Comparison of ENCODE assay signal across 23 cellular contexts in genomic region chr21:39730418-39731107, GRCh38. TPM values are rescaled to one million over a fixed set of nuclear protein-coding genes. Genes with fewer than 3 reads are reported as not detected.
DNase-seq lines count a peak whose midpoint lies in the region; ATAC-seq, FAIRE-seq and TF ChIP-seq lines count a peak whose summit lies in the region.
"Had no signal": no experiment of that assay in that cellular context is flagged by ENCODE, and none has a peak within 500 bp of the region (broad histone marks: within the 10 kb centered on the region; RNA-seq: fewer than 3 reads in every experiment).

No MANE protein-coding gene starts in this region.

- H3K36me3 Mint-ChIP-seq in astrocyte (ENCODE audit: low read depth, unreplicated experiment): no peaks in the 10 kb centered on the region
- H3K36me3 Mint-ChIP-seq in mesothelial cell of epicardium: peaks cover 20% of the 10 kb centered on the region
- no peaks in the 10 kb centered on the region for H3K36me3 Mint-ChIP-seq in stimulated activated effector memory CD8-positive, alpha-beta T cell treated with anti-CD3 and anti-CD28 coated beads, Interleukin-12 subunit alpha, Interleukin-12 subunit beta, amount 100 ng/mL, for 72 hours
- H3K36me3 Mint-ChIP-seq: CD8-positive, alpha-beta T cell had no signal

- no peaks in the 10 kb centered on the region for H3K4me1 Mint-ChIP-seq in astrocyte (ENCODE audit: low read depth, unreplicated experiment)
- peaks cover 16% of the 10 kb centered on the region for H3K4me1 Mint-ChIP-seq in mesothelial cell of epicardium
- H3K4me1 Mint-ChIP-seq in stimulated activated effector memory CD8-positive, alpha-beta T cell treated with anti-CD3 and anti-CD28 coated beads, Interleukin-12 subunit alpha, Interleukin-12 subunit beta, amount 100 ng/mL, for 72 hours: no peaks in the 10 kb centered on the region

- no peak for TF ChIP-seq POLR2A in heart left ventricle (IDR thresholded peaks at IDR 0.05)

- H3K27ac Mint-ChIP-seq in astrocyte (ENCODE audit: unreplicated experiment) (no peak overlapping the region), mesothelial cell of epicardium (peak overlapping the region; percentile 47)
- H3K27ac Mint-ChIP-seq in stimulated activated effector memory CD8-positive, alpha-beta T cell treated with anti-CD3 and anti-CD28 coated beads, Interleukin-12 subunit alpha, Interleukin-12 subunit beta, amount 100 ng/mL, for 72 hours: no peak overlapping the region
- H3K27ac Mint-ChIP-seq: CD8-positive, alpha-beta T cell had no signal

- H3K27me3 Mint-ChIP-seq in astrocyte (ENCODE audit: low read depth, unreplicated experiment) (peaks cover 2% of the 10 kb centered on the region), mesothelial cell of epicardium (ENCODE audit: low read depth) (no peaks in the 10 kb centered on the region)

- H3K27ac ChIP-seq in astrocyte (ENCODE audit: low read depth, low read length) (no peak overlapping the region), heart left ventricle (no peak overlapping the region)
- H3K27ac ChIP-seq: BLaER1 treated with 17β-estradiol and CSF1 and Interleukin-3, amounts not matched to agents 10 nM and 100 nM; KMS-11; SK-N-MC had no signal

- peaks cover 2% of the 10 kb centered on the region for H3K9me3 Mint-ChIP-seq in astrocyte (ENCODE audit: unreplicated experiment)
- H3K9me3 Mint-ChIP-seq in mesothelial cell of epicardium: peaks cover 4% of the 10 kb centered on the region
- no peaks in the 10 kb centered on the region for H3K9me3 Mint-ChIP-seq in stimulated activated effector memory CD8-positive, alpha-beta T cell treated with anti-CD3 and anti-CD28 coated beads, Interleukin-12 subunit alpha, Interleukin-12 subunit beta, amount 100 ng/mL, for 72 hours
- H3K9me3 Mint-ChIP-seq: CD8-positive, alpha-beta T cell had no signal

- H3K27me3 ChIP-seq in astrocyte (ENCODE audit: insufficient read depth, low read length) (no peaks in the 10 kb centered on the region), heart left ventricle (no peaks in the 10 kb centered on the region)
- H3K27me3 ChIP-seq: BLaER1 treated with 17β-estradiol and CSF1 and Interleukin-3, amounts not matched to agents 10 nM and 100 nM had no signal

- no peak overlapping the region for H3K4me2 ChIP-seq in astrocyte (ENCODE audit: low read length)
- H3K4me2 ChIP-seq: BLaER1 treated with 17β-estradiol and CSF1 and Interleukin-3, amounts not matched to agents 10 nM and 100 nM; KMS-11 had no signal

- DNase-seq in DMS79 (lab: John Stamatoyannopoulos, UW) (peak; percentile 1), NCI-H1105 treated with DMSO at 0.1 percent for 48 hours (lab: John Stamatoyannopoulos, UW) (peak; percentile 35), astrocyte (ENCODE audit: low read depth) (peak; percentile 73), mesothelial cell of epicardium (ENCODE audit: low spot score in 2 of 2, unreplicated experiment in 2 of 2) (no peak), heart left ventricle (no peak)
- no peak for DNase-seq in stimulated activated effector memory CD8-positive, alpha-beta T cell treated with anti-CD3 and anti-CD28 coated beads, Interleukin-12 subunit alpha, Interleukin-12 subunit beta, amount 100 ng/mL, for 72 hours (ENCODE audit: low spot score in 2 of 2)
- no peak for DNase-seq in activated effector memory CD4-positive, alpha-beta T cell treated with Interleukin-2 at 50 U/mL for 16 hours
- DNase-seq: Calu3; CD8-positive, alpha-beta T cell; NCI-H146; NCI-H2029 treated with DMSO at 0.1 percent for 48 hours; NCI-H2227 treated with DMSO at 0.1 percent for 48 hours; NCI-H526; SHP77 had no signal

- no peaks in the 10 kb centered on the region for H3K36me3 ChIP-seq in astrocyte (ENCODE audit: insufficient read depth, low read length)
- no peaks in the 10 kb centered on the region for H3K36me3 ChIP-seq in heart left ventricle
- H3K36me3 ChIP-seq: BLaER1 treated with 17β-estradiol and CSF1 and Interleukin-3, amounts not matched to agents 10 nM and 100 nM had no signal

- no peak for TF ChIP-seq CTCF in astrocyte (IDR thresholded peaks at IDR 0.05; ENCODE audit: insufficient read depth, low read depth, low read length)
- no peak for TF ChIP-seq CTCF in mesothelial cell of epicardium (IDR thresholded peaks at IDR 0.05; ENCODE audit: unreplicated experiment)
- no peak for TF ChIP-seq CTCF in heart left ventricle (IDR thresholded peaks at IDR 0.05)

- 74 to 80% (median 79%) methylated on average over 13 of the region's 13 CpGs for WGBS in heart left ventricle, 4 donors

- intact Hi-C loops in heart left ventricle (cut with DNase I): no loop called here

- no peaks in the 10 kb centered on the region for H3K4me1 ChIP-seq in astrocyte (ENCODE audit: insufficient read depth, low read length)
- no peaks in the 10 kb centered on the region for H3K4me1 ChIP-seq in heart left ventricle
- H3K4me1 ChIP-seq: BLaER1 treated with 17β-estradiol and CSF1 and Interleukin-3, amounts not matched to agents 10 nM and 100 nM had no signal

- H3K9me3 ChIP-seq in astrocyte (ENCODE audit: insufficient read depth, low read depth, low read length): no peaks in the 10 kb centered on the region
- peaks cover 0 to 4% (median 0%) of the 10 kb centered on the region in 12 donors for H3K9me3 ChIP-seq in heart left ventricle

- H3K9ac ChIP-seq in astrocyte (ENCODE audit: low read length): no peak overlapping the region
- H3K9ac ChIP-seq: BLaER1 treated with 17β-estradiol and CSF1 and Interleukin-3, amounts not matched to agents 10 nM and 100 nM; KMS-11 had no signal

- H3K4me3 ChIP-seq in astrocyte (ENCODE audit: insufficient read depth, low read depth, low read length): no peak overlapping the region
- no peak overlapping the region for H3K4me3 ChIP-seq in heart left ventricle
- H3K4me3 ChIP-seq: BLaER1 treated with 17β-estradiol and CSF1 and Interleukin-3, amounts not matched to agents 10 nM and 100 nM; SK-N-MC had no signal

- H3K4me3 Mint-ChIP-seq in astrocyte (ENCODE audit: unreplicated experiment): no peak overlapping the region
- no peak overlapping the region for H3K4me3 Mint-ChIP-seq in mesothelial cell of epicardium
- no peak overlapping the region for H3K4me3 Mint-ChIP-seq in stimulated activated effector memory CD8-positive, alpha-beta T cell treated with anti-CD3 and anti-CD28 coated beads, Interleukin-12 subunit alpha, Interleukin-12 subunit beta, amount 100 ng/mL, for 72 hours
- H3K4me3 Mint-ChIP-seq: CD8-positive, alpha-beta T cell had no signal

- ATAC-seq in HG02763 (IDR thresholded peaks at IDR 0.05; ENCODE audit: unreplicated experiment) (no peak), heart left ventricle (no peak)
- no peak for ATAC-seq in stimulated activated effector memory CD8-positive, alpha-beta T cell treated with anti-CD3 and anti-CD28 coated beads, Interleukin-12 subunit alpha, Interleukin-12 subunit beta, amount 100 ng/mL, for 72 hours
- ATAC-seq: CD8-positive, alpha-beta T cell had no signal

- no peaks in the 10 kb centered on the region for H3K79me2 ChIP-seq in astrocyte (ENCODE audit: insufficient read depth, low read length)

- H4K20me1 ChIP-seq in astrocyte (ENCODE audit: insufficient read depth, low read length): no peaks in the 10 kb centered on the region
- H4K20me1 ChIP-seq: BLaER1 treated with 17β-estradiol and CSF1 and Interleukin-3, amounts not matched to agents 10 nM and 100 nM had no signal

- no peak for FAIRE-seq in astrocyte (lab: Jason Lieb, UNC)
- FAIRE-seq: GM12892, GM18507, H54 had no signal

- no peak overlapping the region for H2AFZ ChIP-seq in astrocyte (ENCODE audit: low read depth, low read length)

RNA-seq across cellular contexts. Expression of gene IGSF5, which starts 14.4 kb away (rescaled TPM):
- total RNA-seq in astrocyte (0.26 and 0.64 TPM in 2 replicates), mesothelial cell of epicardium (2.2 to 2.5 TPM (median 2.2 TPM) in 3 replicates), heart left ventricle (1 to 10 TPM; 1.4 to 6.4 (median 4.7) TPM)
- polyA plus RNA-seq in heart left ventricle: 1 to 10 TPM in 1 of 2 donors, under 1 TPM in 1; 0.98 to 4.2 TPM
- total RNA-seq: A673; CD8-positive, alpha-beta T cell; RPMI7951 had no signal

Comparison
In these comparisons a context has a peak if more than half of its experiments do, and no peak if none do; other contexts are left out.
1. DNase-seq: peak in DMS79 (single experiment), NCI-H1105 treated with DMSO at 0.1 percent for 48 hours (single experiment) and astrocyte (single experiment); none in mesothelial cell of epicardium (0 of 2), stimulated activated effector memory CD8-positive, alpha-beta T cell treated with anti-CD3 and anti-CD28 coated beads, Interleukin-12 subunit alpha, Interleukin-12 subunit beta, amount 100 ng/mL, for 72 hours (0 of 2), activated effector memory CD4-positive, alpha-beta T cell treated with Interleukin-2 at 50 U/mL for 16 hours (single experiment) and heart left ventricle (0 of 5).